Comparison of ENCODE assay signal across 8 cellular contexts in the genomic region with DNA sequence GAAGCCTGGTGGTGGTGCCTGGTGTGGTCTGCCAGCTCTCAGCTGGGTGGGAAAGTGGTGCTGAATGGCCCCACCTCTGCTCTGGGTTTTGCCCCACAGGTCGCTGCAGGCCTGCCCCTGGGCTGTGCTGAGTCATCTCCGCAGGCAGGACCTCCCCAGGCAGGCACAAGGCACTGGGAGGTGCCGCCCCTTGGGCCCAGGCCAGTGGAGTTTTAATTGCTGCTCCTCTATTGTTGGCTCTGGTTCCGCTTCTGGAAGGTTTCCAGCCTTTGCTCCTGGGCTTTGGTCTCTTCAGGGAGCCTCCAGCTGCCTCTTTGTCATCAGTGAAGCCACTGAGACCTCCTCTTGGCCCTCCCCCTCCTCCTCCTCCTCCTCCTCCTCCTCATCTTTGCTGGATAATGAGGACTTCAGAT.
DNase-seq lines count a peak whose midpoint lies in the region; ATAC-seq and TF ChIP-seq lines count a peak whose summit lies in the region.

No MANE protein-coding gene starts in this region.

- H3K36me3 Mint-ChIP-seq in activated CD8-positive, alpha-beta T cell treated with anti-CD3 and anti-CD28 coated beads, Interleukin-2, amount 10 ng/mL, durations not matched to agents 7 days and 5 days (ENCODE audit: low read depth) = no peaks in the 10 kb centered on the region

- DNase-seq in EL = peak; percentile 91
- DNase-seq in HuH-7 (ENCODE audit: low spot score) = peak; percentile 14
- DNase-seq in SJSA1 (ENCODE audit: low read depth in 1 of 2, low spot score in 2 of 2) = peak; percentile 73 to 87
- DNase-seq in left cardiac atrium = peak; percentile 72
- no peak for DNase-seq in activated CD8-positive, alpha-beta T cell treated with anti-CD3 and anti-CD28 coated beads, Interleukin-2, amount 10 ng/mL, durations not matched to agents 7 days and 5 days
- no peak for DNase-seq in dorsolateral prefrontal cortex

- no peaks in the 10 kb centered on the region for H3K4me1 Mint-ChIP-seq in activated CD8-positive, alpha-beta T cell treated with anti-CD3 and anti-CD28 coated beads, Interleukin-2, amount 10 ng/mL, durations not matched to agents 7 days and 5 days (ENCODE audit: low read depth)

- H3K4me3 Mint-ChIP-seq in activated CD8-positive, alpha-beta T cell treated with anti-CD3 and anti-CD28 coated beads, Interleukin-2, amount 10 ng/mL, durations not matched to agents 7 days and 5 days = no peak overlapping the region

- no peak for TF ChIP-seq CTCF in dorsolateral prefrontal cortex (IDR thresholded peaks at IDR 0.05 in 54 of 56, conservative IDR thresholded peaks at IDR 0.05 in 2 of 56; ENCODE audit: low read depth in 1 of 56, partially characterized antibody in 56 of 56)

- H3K27me3 ChIP-seq in SJSA1 (replicated peaks) (no peaks in the 10 kb centered on the region), dorsolateral prefrontal cortex (no peaks in the 10 kb centered on the region)

- H3K27ac ChIP-seq in SJSA1 (no peak overlapping the region), dorsolateral prefrontal cortex (no peak overlapping the region)

- ATAC-seq in left cardiac atrium (peak; percentile 82 to 98), HG03039 (IDR thresholded peaks at IDR 0.05; ENCODE audit: unreplicated experiment) (no peak), HG03520 (IDR thresholded peaks at IDR 0.05; ENCODE audit: unreplicated experiment) (no peak)
- no peak for ATAC-seq in activated CD8-positive, alpha-beta T cell treated with anti-CD3 and anti-CD28 coated beads, Interleukin-2, amount 10 ng/mL, durations not matched to agents 7 days and 5 days

- POLR2A ChIA-PET in activated CD8-positive, alpha-beta T cell treated with anti-CD3 and anti-CD28 coated beads, Interleukin-2, amount 10 ng/mL, durations not matched to agents 7 days and 5 days (lab: Charles Lee) = no interaction called here

- H3K36me3 ChIP-seq in SJSA1 = no peaks in the 10 kb centered on the region

- peaks cover 12% of the 10 kb centered on the region for H3K4me1 ChIP-seq in SJSA1 (replicated peaks)

- CTCF ChIA-PET in activated CD8-positive, alpha-beta T cell treated with anti-CD3 and anti-CD28 coated beads, Interleukin-2, amount 10 ng/mL, durations not matched to agents 7 days and 5 days (lab: Charles Lee) = no interaction called here

- H3K27me3 Mint-ChIP-seq in activated CD8-positive, alpha-beta T cell treated with anti-CD3 and anti-CD28 coated beads, Interleukin-2, amount 10 ng/mL, durations not matched to agents 7 days and 5 days (ENCODE audit: low read depth) = no peaks in the 10 kb centered on the region

- H3K4me3 ChIP-seq in SJSA1 (no peak overlapping the region), dorsolateral prefrontal cortex (no peak overlapping the region)

- H3K27ac Mint-ChIP-seq in activated CD8-positive, alpha-beta T cell treated with anti-CD3 and anti-CD28 coated beads, Interleukin-2, amount 10 ng/mL, durations not matched to agents 7 days and 5 days = no peak overlapping the region

- no peaks in the 10 kb centered on the region for H3K9me3 ChIP-seq in SJSA1 (replicated peaks)

- no peaks in the 10 kb centered on the region for H3K9me3 Mint-ChIP-seq in activated CD8-positive, alpha-beta T cell treated with anti-CD3 and anti-CD28 coated beads, Interleukin-2, amount 10 ng/mL, durations not matched to agents 7 days and 5 days (ENCODE audit: insufficient read depth)

- intact Hi-C loops in left cardiac atrium (cut with DNase I) = no loop called here
- intact Hi-C loops in dorsolateral prefrontal cortex (cut with DNase I) = no loop called here

Comparison
In these comparisons a context has a peak if more than half of its experiments do, and no peak if none do; other contexts are left out.
1. DNase-seq: peak in EL (single experiment), HuH-7 (single experiment), SJSA1 (2 of 2) and left cardiac atrium (single experiment); none in activated CD8-positive, alpha-beta T cell treated with anti-CD3 and anti-CD28 coated beads, Interleukin-2, amount 10 ng/mL, durations not matched to agents 7 days and 5 days (single experiment) and dorsolateral prefrontal cortex (0 of 10).
2. ATAC-seq: peak in left cardiac atrium (2 of 2); none in HG03039 (single experiment), HG03520 (single experiment) and activated CD8-positive, alpha-beta T cell treated with anti-CD3 and anti-CD28 coated beads, Interleukin-2, amount 10 ng/mL, durations not matched to agents 7 days and 5 days (single experiment).